ENCODE assay signal across 9 cellular contexts in the genomic region with DNA sequence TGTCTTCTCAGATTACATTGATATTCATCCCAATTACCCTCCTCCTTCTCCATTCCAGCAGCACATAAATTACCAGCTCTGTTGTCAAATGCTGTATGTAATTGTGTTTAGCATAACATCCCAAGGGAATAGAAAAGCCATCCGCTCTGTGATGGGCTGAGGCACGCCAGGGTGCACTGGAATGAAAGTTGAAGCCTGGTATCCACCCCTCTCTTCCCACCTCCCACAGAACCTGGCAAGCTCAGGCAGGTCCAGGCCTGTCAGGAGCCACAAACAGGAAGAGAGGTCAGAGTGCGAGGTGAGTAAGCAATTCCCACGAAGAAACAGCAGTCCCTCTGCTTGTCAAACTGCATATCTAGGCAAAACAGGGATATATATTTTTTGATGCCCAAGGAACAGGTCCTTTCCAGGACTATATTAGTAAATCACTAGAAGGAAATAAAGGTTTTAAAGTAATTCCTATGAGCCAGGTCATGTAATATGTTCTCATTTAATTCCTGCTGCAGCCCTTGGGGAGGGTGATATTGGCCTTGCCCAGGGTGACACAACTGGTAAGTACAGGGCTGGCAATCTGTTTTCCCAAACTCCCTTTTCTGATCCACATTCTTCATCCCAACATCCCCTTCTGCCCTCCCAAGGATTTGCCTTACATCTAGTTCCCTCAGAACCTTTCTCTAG.
DNase-seq lines count a peak whose midpoint lies in the region; ATAC-seq and TF ChIP-seq lines count a peak whose summit lies in the region.
"Had no signal": no experiment of that assay in that cellular context is flagged by ENCODE, and none has a peak within 500 bp of the region (broad histone marks: within the 10 kb centered on the region; RNA-seq: fewer than 3 reads in every experiment).

No MANE protein-coding gene starts in this region.

- H3K27ac Mint-ChIP-seq in MCF 10A (ENCODE audit: low read depth, unreplicated experiment) (peak overlapping the region; percentile 81), Caco-2 (ENCODE audit: unreplicated experiment) (no peak overlapping the region)

- H3K4me3 ChIP-seq in breast epithelium (no peak overlapping the region), fibroblast of villous mesenchyme (ENCODE audit: low read depth, low read length) (no peak overlapping the region), left ventricle myocardium inferior (no peak overlapping the region), Caco-2 (ENCODE audit: low read depth, low read length) (no peak overlapping the region)
- H3K4me3 ChIP-seq: vagina had no signal

- H3K4me1 Mint-ChIP-seq in MCF 10A (ENCODE audit: insufficient read depth, unreplicated experiment) = peaks cover 17% of the 10 kb centered on the region
- H3K4me1 Mint-ChIP-seq in Caco-2 (ENCODE audit: low read depth, unreplicated experiment) = peaks cover 1% of the 10 kb centered on the region

- H3K27ac ChIP-seq in breast epithelium (no peak overlapping the region), left ventricle myocardium inferior (replicated peaks) (no peak overlapping the region)
- H3K27ac ChIP-seq: vagina had no signal

- CTCF ChIA-PET in MCF 10A (lab: Yijun Ruan, JAX) (interaction anchor here (0.8 to 1.0 kb wide), 2 partner anchors 9 to 14 kb away, joined by 3 read pairs; no protein-coding TSS in a partner anchor), Caco-2 (lab: Charles Lee) (no interaction called here)

- H3K4me3 Mint-ChIP-seq in MCF 10A (ENCODE audit: unreplicated experiment) = no peak overlapping the region
- no peak overlapping the region for H3K4me3 Mint-ChIP-seq in Caco-2 (ENCODE audit: unreplicated experiment)

- intact Hi-C loops in MCF 10A (cut with micrococcal nuclease) = no loop called here
- intact Hi-C loops in breast epithelium (cut with DNase I; ENCODE audit: low total_unique reads) = no loop called here
- intact Hi-C loops in left ventricle myocardium inferior (cut with micrococcal nuclease) = no loop called here
- intact Hi-C loops in Caco-2 (cut with micrococcal nuclease; ENCODE audit: unreplicated experiment) = no loop called here

- no peak for TF ChIP-seq POLR2A in breast epithelium (IDR thresholded peaks at IDR 0.05)

- TF ChIP-seq CTCF in MCF 10A (IDR thresholded peaks at IDR 0.05; ENCODE audit: unreplicated experiment) (no peak), breast epithelium (IDR thresholded peaks at IDR 0.05) (no peak), fibroblast of villous mesenchyme (IDR thresholded peaks at IDR 0.05; ENCODE audit: insufficient read depth, low read depth, low read length) (no peak), left ventricle myocardium inferior (IDR thresholded peaks at IDR 0.05; ENCODE audit: borderline replicate concordance) (no peak), Caco-2 (IDR thresholded peaks at IDR 0.05; ENCODE audit: insufficient read depth in 1 of 2, low read depth in 1 of 2, low read length in 1 of 2, severe bottlenecking in 1 of 2, unreplicated experiment in 1 of 2) (no peak)

- ATAC-seq in GM19035 (IDR thresholded peaks at IDR 0.05; ENCODE audit: unreplicated experiment) = no peak
- ATAC-seq in GM18867 (IDR thresholded peaks at IDR 0.05; ENCODE audit: unreplicated experiment) = no peak

- H3K27me3 Mint-ChIP-seq in MCF 10A (ENCODE audit: insufficient read depth, unreplicated experiment) (no peaks in the 10 kb centered on the region), Caco-2 (ENCODE audit: insufficient read depth, unreplicated experiment) (peaks cover 4% of the 10 kb centered on the region)

- no peaks in the 10 kb centered on the region for H3K9me3 Mint-ChIP-seq in MCF 10A (ENCODE audit: unreplicated experiment)
- no peaks in the 10 kb centered on the region for H3K9me3 Mint-ChIP-seq in Caco-2 (ENCODE audit: unreplicated experiment)

- H3K36me3 Mint-ChIP-seq in MCF 10A (ENCODE audit: insufficient read depth, unreplicated experiment) (no peaks in the 10 kb centered on the region), Caco-2 (ENCODE audit: insufficient read depth, unreplicated experiment) (no peaks in the 10 kb centered on the region)

- no TSS peak for BruUV-seq in MCF 10A (replicated peaks; lab: Mats Ljungman, UMichigan)
- no TSS peak for BruUV-seq in Caco-2 (replicated peaks; lab: Mats Ljungman, UMichigan)

- H3K9me3 ChIP-seq in breast epithelium (no peaks in the 10 kb centered on the region), left ventricle myocardium inferior (replicated peaks) (peaks cover 3% of the 10 kb centered on the region), Caco-2 (no peaks in the 10 kb centered on the region)
- H3K9me3 ChIP-seq: vagina had no signal

- H3K36me3 ChIP-seq in breast epithelium = no peaks in the 10 kb centered on the region
- H3K36me3 ChIP-seq in left ventricle myocardium inferior = no peaks in the 10 kb centered on the region
- no peaks in the 10 kb centered on the region for H3K36me3 ChIP-seq in Caco-2 (ENCODE audit: control insufficient read depth, insufficient read depth, low read length)
- H3K36me3 ChIP-seq: vagina had no signal

- DNase-seq in MCF 10A (ENCODE audit: unreplicated experiment) (peak; percentile 95), breast epithelium (ENCODE audit: low spot score in 2 of 2) (no peak), NCI-H69 (lab: John Stamatoyannopoulos, UW) (peak; percentile 95), fibroblast of villous mesenchyme (ENCODE audit: low read depth) (peak; percentile 25), left ventricle myocardium inferior (no peak), Caco-2 (no peak)

- H3K4me1 ChIP-seq in breast epithelium (no peaks in the 10 kb centered on the region), left ventricle myocardium inferior (no peaks in the 10 kb centered on the region), Caco-2 (peaks cover 4% of the 10 kb centered on the region; the same call in 1 of the 2 replicates)
- H3K4me1 ChIP-seq: vagina had no signal

- POLR2A ChIA-PET in MCF 10A (lab: Yijun Ruan, JAX) (interaction anchor here (1.2 kb wide), 1 partner anchor 9 kb away, joined by 4 read pairs; no protein-coding TSS in a partner anchor), Caco-2 (lab: Charles Lee) (no interaction called here)

- no peaks in the 10 kb centered on the region for H3K27me3 ChIP-seq in breast epithelium
- H3K27me3 ChIP-seq in left ventricle myocardium inferior (ENCODE audit: low read depth) = peaks cover 5% of the 10 kb centered on the region
- no peaks in the 10 kb centered on the region for H3K27me3 ChIP-seq in Caco-2 (replicated peaks; ENCODE audit: control insufficient read depth, insufficient read depth, low read length)
- H3K27me3 ChIP-seq: vagina had no signal

Comparison
In these comparisons a context has a peak if more than half of its experiments do, and no peak if none do; other contexts are left out.
1. DNase-seq: peak in MCF 10A (single experiment), NCI-H69 (single experiment) and fibroblast of villous mesenchyme (single experiment); none in breast epithelium (0 of 2), left ventricle myocardium inferior (single experiment) and Caco-2 (0 of 2).